In genomic region chr1:221778535-221779142, GRCh38 we compare ENCODE assay signal across 11 cellular contexts. TPM values are rescaled to one million over a fixed set of nuclear protein-coding genes. Genes with fewer than 3 reads are reported as not detected.
DNase-seq lines count a peak whose midpoint lies in the region; ATAC-seq and TF ChIP-seq lines count a peak whose summit lies in the region.
"Had no signal": no experiment of that assay in that cellular context is flagged by ENCODE, and none has a peak within 500 bp of the region (broad histone marks: within the 10 kb centered on the region; RNA-seq: fewer than 3 reads in every experiment).

No MANE protein-coding gene starts in this region.

- H3K27me3 ChIP-seq in SU-DHL-6 (ENCODE audit: low read length) (no peaks in the 10 kb centered on the region), vagina (no peaks in the 10 kb centered on the region)

- H3K4me3 Mint-ChIP-seq in activated CD4-positive, alpha-beta T cell treated with anti-CD3 and anti-CD28 coated beads for 36 hours: peak overlapping the region; percentile 8
- H3K4me3 Mint-ChIP-seq: brain had no signal

- H3K79me2 ChIP-seq in SU-DHL-6 (ENCODE audit: insufficient read depth, low read length): no peaks in the 10 kb centered on the region

- H3K4me1 ChIP-seq in vagina: no peaks in the 10 kb centered on the region

- DNase-seq in activated CD4-positive, alpha-beta T cell treated with anti-CD3 and anti-CD28 coated beads for 36 hours: peak; percentile 61
- no peak for DNase-seq in activated CD4-positive, alpha-beta T cell treated with anti-CD3 and anti-CD28 coated beads, Interleukin-2, amount 50 U/mL, for 4 hours
- peak; percentile 24 to 26 for DNase-seq in stimulated activated CD4-positive, alpha-beta T cell treated with anti-CD3 and anti-CD28 coated beads, Interleukin-4, amount 100 ng/mL, for 4 hours
- DNase-seq in DMS 273 (lab: John Stamatoyannopoulos, UW; ENCODE audit: unreplicated experiment) (no peak), OCI-M2 (lab: John Stamatoyannopoulos, UW; ENCODE audit: unreplicated experiment) (no peak), vagina (ENCODE audit: extremely low spot score in 2 of 2) (no peak)
- DNase-seq: NCI-H524 had no signal

- no peaks in the 10 kb centered on the region for H3K9me2 ChIP-seq in SU-DHL-6 (replicated peaks; ENCODE audit: insufficient read depth, low read length)

- TF ChIP-seq CTCF in SU-DHL-6 (IDR thresholded peaks at IDR 0.05; ENCODE audit: insufficient read depth, low read length, poor library complexity, severe bottlenecking): no peak
- no peak for TF ChIP-seq CTCF in vagina (IDR thresholded peaks at IDR 0.05)

- peak overlapping the region; percentile 87 for H3K27ac Mint-ChIP-seq in activated CD4-positive, alpha-beta T cell treated with anti-CD3 and anti-CD28 coated beads for 36 hours
- H3K27ac Mint-ChIP-seq: brain had no signal

- peaks cover 74% of the 10 kb centered on the region for H3K4me1 Mint-ChIP-seq in activated CD4-positive, alpha-beta T cell treated with anti-CD3 and anti-CD28 coated beads for 36 hours

- no peaks in the 10 kb centered on the region for H3K27me3 Mint-ChIP-seq in activated CD4-positive, alpha-beta T cell treated with anti-CD3 and anti-CD28 coated beads for 36 hours

- H3K36me3 ChIP-seq in SU-DHL-6 (ENCODE audit: low read length) (no peaks in the 10 kb centered on the region), vagina (no peaks in the 10 kb centered on the region)

- H3F3A ChIP-seq in SU-DHL-6 (ENCODE audit: insufficient read depth): peaks cover 36% of the 10 kb centered on the region

- no peaks in the 10 kb centered on the region for H4K20me1 ChIP-seq in SU-DHL-6 (ENCODE audit: low read depth, low read length)

- TF ChIP-seq POLR2A in vagina (IDR thresholded peaks at IDR 0.05): no peak

- H2AFZ ChIP-seq in SU-DHL-6 (ENCODE audit: low read depth, low read length, severe bottlenecking): peak overlapping the region; percentile 40

- H3K4me3 ChIP-seq in SU-DHL-6 (ENCODE audit: insufficient read depth, low read length, poor library complexity, severe bottlenecking): peak overlapping the region; percentile 31
- H3K4me3 ChIP-seq in vagina: no peak overlapping the region
- H3K4me3 ChIP-seq: A549 had no signal

- H3K9me3 Mint-ChIP-seq in activated CD4-positive, alpha-beta T cell treated with anti-CD3 and anti-CD28 coated beads for 36 hours (ENCODE audit: low read depth): no peaks in the 10 kb centered on the region

- POLR2A ChIA-PET in activated CD4-positive, alpha-beta T cell treated with anti-CD3 and anti-CD28 coated beads for 36 hours (lab: Charles Lee): no interaction called here

- ATAC-seq in activated CD4-positive, alpha-beta T cell treated with anti-CD3 and anti-CD28 coated beads for 36 hours: peak; percentile 61
- peak; percentile 27 for ATAC-seq in HG02973 (IDR thresholded peaks at IDR 0.05; ENCODE audit: unreplicated experiment)
- ATAC-seq: A549 had no signal

- H3K9ac ChIP-seq in SU-DHL-6 (ENCODE audit: low read length): peak overlapping the region; percentile 48

- intact Hi-C loops in activated CD4-positive, alpha-beta T cell treated with anti-CD3 and anti-CD28 coated beads for 36 hours (cut with DNase I, micrococcal nuclease): loop anchor here (1.0 to 10.0 kb wide), 5 partner anchors 16 to 216 kb away; no protein-coding TSS in a partner anchor
- intact Hi-C loops in vagina (cut with DNase I): no loop called here

- H3K27ac ChIP-seq in SU-DHL-6 (ENCODE audit: low read depth, low read length) (peak overlapping the region; percentile 92), vagina (no peak overlapping the region)
- H3K27ac ChIP-seq: A549 had no signal

- H3K4me2 ChIP-seq in SU-DHL-6 (ENCODE audit: low read depth, low read length, poor library complexity, severe bottlenecking): peak overlapping the region; percentile 69
- H3K4me2 ChIP-seq: A549 had no signal

- no peaks in the 10 kb centered on the region for H3K36me3 Mint-ChIP-seq in activated CD4-positive, alpha-beta T cell treated with anti-CD3 and anti-CD28 coated beads for 36 hours (ENCODE audit: low read depth)
- H3K36me3 Mint-ChIP-seq: brain had no signal

- H3K9me3 ChIP-seq in SU-DHL-6 (ENCODE audit: insufficient read depth, low read length): no peaks in the 10 kb centered on the region
- H3K9me3 ChIP-seq in vagina: no peaks in the 10 kb centered on the region
- H3K9me3 ChIP-seq: A549 had no signal

- CTCF ChIA-PET in activated CD4-positive, alpha-beta T cell treated with anti-CD3 and anti-CD28 coated beads for 36 hours (lab: Charles Lee): interaction anchor here (0.6 to 2.1 kb wide), 6 partner anchors 9 to 300 kb away, joined by 3 to 5 read pairs (median 3); no protein-coding TSS in a partner anchor

RNA-seq across cellular contexts. Expression of gene DUSP10, which starts 36.8 kb away (rescaled TPM):
- 1 to 10 TPM; 7.3 to 9.2 TPM for total RNA-seq in activated CD4-positive, alpha-beta T cell treated with anti-CD3 and anti-CD28 coated beads for 36 hours
- 4.7 TPM for total RNA-seq in vagina

Comparison
In these comparisons a context has a peak if more than half of its experiments do, and no peak if none do; other contexts are left out.
1. DNase-seq: peak in activated CD4-positive, alpha-beta T cell treated with anti-CD3 and anti-CD28 coated beads for 36 hours (single experiment) and stimulated activated CD4-positive, alpha-beta T cell treated with anti-CD3 and anti-CD28 coated beads, Interleukin-4, amount 100 ng/mL, for 4 hours (2 of 2); none in activated CD4-positive, alpha-beta T cell treated with anti-CD3 and anti-CD28 coated beads, Interleukin-2, amount 50 U/mL, for 4 hours (0 of 2), DMS 273 (single experiment), OCI-M2 (single experiment) and vagina (0 of 2).